ENCODE assay signal across 8 cellular contexts in genomic region chr6:15661815-15662245, GRCh38. TPM values are rescaled to one million over a fixed set of nuclear protein-coding genes. Genes with fewer than 3 reads are reported as not detected.
DNase-seq lines count a peak whose midpoint lies in the region; ATAC-seq and TF ChIP-seq lines count a peak whose summit lies in the region.

No MANE protein-coding gene starts in this region.

- peaks cover 16% of the 10 kb centered on the region for H3K36me3 Mint-ChIP-seq in activated CD4-positive, alpha-beta T cell treated with anti-CD3 and anti-CD28 coated beads, Interleukin-2, amount 10 ng/mL, durations not matched to agents 7 days and 5 days (ENCODE audit: low read depth)
- H3K36me3 Mint-ChIP-seq in WTC11 = peaks cover 3% of the 10 kb centered on the region
- H3K36me3 Mint-ChIP-seq in stimulated activated naive B cell treated with anti-CD40 and anti-IgM and Interleukin-4, amounts not matched to agents 10 μg/mL and 1 μg/mL and 100 μg/mL, for 72 hours = peaks cover 9 to 16% of the 10 kb centered on the region in 2 donors

- CTCF ChIA-PET in activated CD4-positive, alpha-beta T cell treated with anti-CD3 and anti-CD28 coated beads, Interleukin-2, amount 10 ng/mL, durations not matched to agents 7 days and 5 days (lab: Charles Lee) = interaction anchor here (0.6 to 1.1 kb wide), 2 partner anchors 232 to 431 kb away, joined by 3 read pairs; no protein-coding TSS in a partner anchor
- CTCF ChIA-PET in WTC11 (lab: Charles Lee) = interaction anchor here (0.8 to 1.3 kb wide), 4 partner anchors 30 to 624 kb away, joined by 3 to 4 read pairs (median 4); no protein-coding TSS in a partner anchor

- peaks cover 19% of the 10 kb centered on the region for H3K27me3 Mint-ChIP-seq in activated CD4-positive, alpha-beta T cell treated with anti-CD3 and anti-CD28 coated beads, Interleukin-2, amount 10 ng/mL, durations not matched to agents 7 days and 5 days
- H3K27me3 Mint-ChIP-seq in WTC11 (ENCODE audit: low read depth) = peaks cover 28% of the 10 kb centered on the region
- no peaks in the 10 kb centered on the region for H3K27me3 Mint-ChIP-seq in stimulated activated naive B cell treated with anti-CD40 and anti-IgM and Interleukin-4, amounts not matched to agents 10 μg/mL and 1 μg/mL and 100 μg/mL, for 72 hours

- DNase-seq in activated CD4-positive, alpha-beta T cell treated with anti-CD3 and anti-CD28 coated beads, Interleukin-2, amount 10 ng/mL, durations not matched to agents 7 days and 5 days = no peak
- no peak for DNase-seq in activated CD4-positive, alpha-beta T cell treated with anti-CD3 and anti-CD28 coated beads, Interleukin-2, amount 50 U/mL, for 48 hours
- DNase-seq in WTC11 (ENCODE audit: low spot score) (no peak), HT-29 (ENCODE audit: low spot score) (no peak), GOT3 (lab: John Stamatoyannopoulos, UW) (no peak)
- DNase-seq in stimulated activated naive B cell treated with anti-CD40 and anti-IgM and Interleukin-4, amounts not matched to agents 10 μg/mL and 1 μg/mL and 100 μg/mL, for 72 hours = no peak
- DNase-seq in stimulated activated CD4-positive, alpha-beta T cell treated with anti-CD3 and anti-CD28 coated beads, Interleukin-1b, Interleukin-23, amount 100 ng/mL, for 48 hours = no peak

- TF ChIP-seq CTCF in WTC11 (IDR thresholded peaks at IDR 0.05) = no peak

- H3K27ac Mint-ChIP-seq in activated CD4-positive, alpha-beta T cell treated with anti-CD3 and anti-CD28 coated beads, Interleukin-2, amount 10 ng/mL, durations not matched to agents 7 days and 5 days = peak overlapping the region; percentile 84
- no peak overlapping the region for H3K27ac Mint-ChIP-seq in WTC11
- peak overlapping the region; percentile 67 for H3K27ac Mint-ChIP-seq in stimulated activated naive B cell treated with anti-CD40 and anti-IgM and Interleukin-4, amounts not matched to agents 10 μg/mL and 1 μg/mL and 100 μg/mL, for 72 hours

- H3K4me3 ChIP-seq in iPS-11a (ENCODE audit: low read depth, low read length) = peak overlapping the region; percentile 71

- POLR2A ChIA-PET in activated CD4-positive, alpha-beta T cell treated with anti-CD3 and anti-CD28 coated beads, Interleukin-2, amount 10 ng/mL, durations not matched to agents 7 days and 5 days (lab: Charles Lee) = no interaction called here
- POLR2A ChIA-PET in WTC11 (lab: Charles Lee) = no interaction called here

- ATAC-seq in WTC11 = peak; percentile 4
- no peak for ATAC-seq in stimulated activated naive B cell treated with anti-CD40 and anti-IgM and Interleukin-4, amounts not matched to agents 10 μg/mL and 1 μg/mL and 100 μg/mL, for 72 hours (replicated peaks)

- peaks cover 39% of the 10 kb centered on the region for H3K4me1 Mint-ChIP-seq in activated CD4-positive, alpha-beta T cell treated with anti-CD3 and anti-CD28 coated beads, Interleukin-2, amount 10 ng/mL, durations not matched to agents 7 days and 5 days
- peaks cover 35% of the 10 kb centered on the region for H3K4me1 Mint-ChIP-seq in WTC11
- H3K4me1 Mint-ChIP-seq in stimulated activated naive B cell treated with anti-CD40 and anti-IgM and Interleukin-4, amounts not matched to agents 10 μg/mL and 1 μg/mL and 100 μg/mL, for 72 hours = peaks cover 31 to 58% of the 10 kb centered on the region in 2 donors

- H3K4me3 Mint-ChIP-seq in activated CD4-positive, alpha-beta T cell treated with anti-CD3 and anti-CD28 coated beads, Interleukin-2, amount 10 ng/mL, durations not matched to agents 7 days and 5 days = peak overlapping the region; percentile 80
- peak overlapping the region; percentile 74 for H3K4me3 Mint-ChIP-seq in WTC11
- H3K4me3 Mint-ChIP-seq in stimulated activated naive B cell treated with anti-CD40 and anti-IgM and Interleukin-4, amounts not matched to agents 10 μg/mL and 1 μg/mL and 100 μg/mL, for 72 hours = peak overlapping the region; percentile 69 to 87

- H3K9me3 Mint-ChIP-seq in activated CD4-positive, alpha-beta T cell treated with anti-CD3 and anti-CD28 coated beads, Interleukin-2, amount 10 ng/mL, durations not matched to agents 7 days and 5 days = no peaks in the 10 kb centered on the region
- no peaks in the 10 kb centered on the region for H3K9me3 Mint-ChIP-seq in WTC11
- no peaks in the 10 kb centered on the region for H3K9me3 Mint-ChIP-seq in stimulated activated naive B cell treated with anti-CD40 and anti-IgM and Interleukin-4, amounts not matched to agents 10 μg/mL and 1 μg/mL and 100 μg/mL, for 72 hours

TF ChIP-seq in WTC11, 78 proteins besides CTCF, POLR2A, EP300 and RAD21:
- TF ChIP-seq ZNF263 (CRISPR knock-in tag; IDR thresholded peaks at IDR 0.05; ENCODE audit: low read depth) (no peak), CREM (CRISPR knock-in tag; IDR thresholded peaks at IDR 0.05) (0 out of 2 replicates have a peak, but pooled peaks have one; percentile 30)
TF ChIP-seq in WTC11: peak in this region for 1.

RNA-seq across cellular contexts. Expression of gene DTNBP1, which starts 1.0 kb away (rescaled TPM):
- 10 to 100 TPM; 22.3 to 23.5 TPM for total RNA-seq in activated CD4-positive, alpha-beta T cell treated with anti-CD3 and anti-CD28 coated beads, Interleukin-2, amount 10 ng/mL, durations not matched to agents 7 days and 5 days
- total RNA-seq in WTC11 (2021) = 13.3 to 15.1 TPM (median 14.4 TPM) in 3 replicates
- total RNA-seq in HT-29 (2014; rRNA removed; shearing (Covaris generic)) = 7.1 and 8.7 TPM in 2 replicates
